Comparison of ENCODE assay signal across 8 cellular contexts in genomic region chr3:56131976-56132590, GRCh38.
DNase-seq lines count a peak whose midpoint lies in the region; ATAC-seq and TF ChIP-seq lines count a peak whose summit lies in the region.

No MANE protein-coding gene starts in this region.

- peaks cover 2% of the 10 kb centered on the region for H3K9me3 Mint-ChIP-seq in WTC11

- ATAC-seq in WTC11: no peak

- CTCF ChIA-PET in HEK293 (lab: Yijun Ruan, JAX): no interaction called here
- CTCF ChIA-PET in WTC11 (lab: Charles Lee): no interaction called here

- peaks cover 46% of the 10 kb centered on the region for H3K4me1 Mint-ChIP-seq in WTC11

- WGBS in spleen, 5 donors: 40 to 74% (median 67%) methylated on average over 3 of the region's 3 CpGs

- no peak overlapping the region for H3K4me3 ChIP-seq in HEK293 (ENCODE audit: low read depth, low read length)
- H3K4me3 ChIP-seq in spleen: no peak overlapping the region
- no peak overlapping the region for H3K4me3 ChIP-seq in Karpas-422 (ENCODE audit: low read length)

- H3K36me3 ChIP-seq in HEK293 (ENCODE audit: control insufficient read depth in 2 of 2, insufficient read depth in 1 of 2, low read length in 2 of 2): no peaks in the 10 kb centered on the region
- no peaks in the 10 kb centered on the region for H3K36me3 ChIP-seq in spleen
- H3K36me3 ChIP-seq in Karpas-422 (ENCODE audit: insufficient read depth, low read length): no peaks in the 10 kb centered on the region

- no peak overlapping the region for H2AFZ ChIP-seq in Karpas-422 (ENCODE audit: low read length)

- TF ChIP-seq POLR2A in spleen (IDR thresholded peaks at IDR 0.05): no peak

- no peaks in the 10 kb centered on the region for H3K27me3 Mint-ChIP-seq in WTC11 (ENCODE audit: low read depth)

- H3K27ac ChIP-seq in HEK293 (ENCODE audit: extremely low read depth, low read depth, low read length): peak overlapping the region; percentile 32; the same call in 1 of the 2 replicates
- no peak overlapping the region for H3K27ac ChIP-seq in spleen
- H3K27ac ChIP-seq in Karpas-422 (ENCODE audit: low read length): no peak overlapping the region

- H3K4me3 Mint-ChIP-seq in WTC11: no peak overlapping the region

- DNase-seq in A172 (ENCODE audit: low spot score): peak; percentile 93
- no peak for DNase-seq in WTC11 (ENCODE audit: low spot score)
- peak; percentile 98 for DNase-seq in iris pigment epithelial cell (ENCODE audit: low read depth)
- DNase-seq in spleen: no peak
- DNase-seq in activated CD8-positive, alpha-beta memory T cell treated with anti-CD3 and anti-CD28 coated beads for 24 hours: no peak
- DNase-seq in GM13976 (ENCODE audit: low spot score): no peak
- DNase-seq in Karpas-422: no peak

- TF ChIP-seq CTCF in HEK293 (tag by site-specific recombination; IDR thresholded peaks at IDR 0.05) (no peak), WTC11 (IDR thresholded peaks at IDR 0.05) (no peak), spleen (IDR thresholded peaks at IDR 0.05 in 8 of 11, conservative IDR thresholded peaks at IDR 0.05 in 3 of 11) (no peak), GM13976 (IDR thresholded peaks at IDR 0.05; ENCODE audit: borderline replicate concordance, control extremely low read depth, extremely low read depth, insufficient read depth, missing control alignments) (no peak)

- in situ Hi-C loops in GM13976 (cut with MboI; ENCODE audit: low sequenced_read_pairs, unreplicated experiment): no loop called here

- H3K4me1 ChIP-seq in HEK293 (ENCODE audit: control insufficient read depth, insufficient read depth, low read length) (peaks cover 7% of the 10 kb centered on the region), spleen (no peaks in the 10 kb centered on the region), Karpas-422 (ENCODE audit: low read length) (no peaks in the 10 kb centered on the region)

- H3K79me2 ChIP-seq in Karpas-422 (ENCODE audit: low read length): no peaks in the 10 kb centered on the region

- H3K4me2 ChIP-seq in Karpas-422 (ENCODE audit: low read depth, low read length, poor library complexity, severe bottlenecking): no peak overlapping the region

- intact Hi-C loops in spleen (cut with DNase I; ENCODE audit: low total_unique reads): no loop called here

- H3K9me3 ChIP-seq in HEK293 (ENCODE audit: control insufficient read depth, insufficient read depth, low read depth, low read length) (no peaks in the 10 kb centered on the region), spleen (no peaks in the 10 kb centered on the region), Karpas-422 (ENCODE audit: low read length) (no peaks in the 10 kb centered on the region)

- H3K9me2 ChIP-seq in Karpas-422 (replicated peaks; ENCODE audit: insufficient read depth, low read length): no peaks in the 10 kb centered on the region

- no peaks in the 10 kb centered on the region for H3K36me3 Mint-ChIP-seq in WTC11

- H3K27me3 ChIP-seq in spleen (replicated peaks in 1 of 7) (no peaks in the 10 kb centered on the region), Karpas-422 (ENCODE audit: low read length) (no peaks in the 10 kb centered on the region)

- H3K9ac ChIP-seq in Karpas-422 (ENCODE audit: low read length): no peak overlapping the region

- POLR2A ChIA-PET in HEK293 (lab: Yijun Ruan, JAX) (no interaction called here), WTC11 (lab: Charles Lee) (interaction anchor here (0.6 kb wide), 1 partner anchor 25 kb away, joined by 3 read pairs; no protein-coding TSS in a partner anchor)

- no peaks in the 10 kb centered on the region for H4K20me1 ChIP-seq in Karpas-422 (ENCODE audit: insufficient read depth, low read depth, low read length)

- H3K27ac Mint-ChIP-seq in WTC11: 0 out of 2 replicates have a peak overlapping the region, but pooled peaks have one; percentile 10

TF ChIP-seq in HEK293, 187 proteins besides CTCF, POLR2A, EP300 and RAD21 (continues in another document):
- peak; percentile 65 for TF ChIP-seq ZSCAN16 (tag by site-specific recombination; IDR thresholded peaks at IDR 0.05)
- peak; percentile 42; the same call in 1 of the 2 replicates for TF ChIP-seq ZNF366 (tag by site-specific recombination; conservative IDR thresholded peaks at IDR 0.05)
- no peak for TF ChIP-seq YY1 (tag by site-specific recombination; IDR thresholded peaks at IDR 0.05)
- no peak for TF ChIP-seq ZNF354C (tag by site-specific recombination; IDR thresholded peaks at IDR 0.05; ENCODE audit: borderline replicate concordance, low read depth)
- TF ChIP-seq ZNF624 (tag by site-specific recombination; IDR thresholded peaks at IDR 0.05): no peak
- TF ChIP-seq ZNF629 (tag by site-specific recombination; IDR thresholded peaks at IDR 0.05): peak; percentile 72
- peak; percentile 62 for TF ChIP-seq SP7 (tag by site-specific recombination; IDR thresholded peaks at IDR 0.05)
- 0 out of 2 replicates have a peak, but pooled peaks have one; percentile 15 for TF ChIP-seq PRDM1 (tag by site-specific recombination; IDR thresholded peaks at IDR 0.05)
- TF ChIP-seq ZNF600 (tag by site-specific recombination; IDR thresholded peaks at IDR 0.05): peak; percentile 19; the same call in 1 of the 2 replicates
- peak; percentile 41 for TF ChIP-seq ZNF660 (tag by site-specific recombination; IDR thresholded peaks at IDR 0.05)
- 0 out of 2 replicates have a peak, but pooled peaks have one; percentile 19 for TF ChIP-seq PRDM10 (tag by site-specific recombination; IDR thresholded peaks at IDR 0.05)

TF ChIP-seq in WTC11, 78 proteins besides CTCF, POLR2A, EP300 and RAD21:
- TF ChIP-seq ZNF121 (CRISPR knock-in tag; IDR thresholded peaks at IDR 0.05): no peak
- TF ChIP-seq NR3C1 (CRISPR knock-in tag; conservative IDR thresholded peaks at IDR 0.05; ENCODE audit: low read depth): no peak
- no peak for TF ChIP-seq CREM (CRISPR knock-in tag; IDR thresholded peaks at IDR 0.05)
- TF ChIP-seq NFYB (CRISPR knock-in tag; conservative IDR thresholded peaks at IDR 0.05; ENCODE audit: low read depth): no peak
- no peak for TF ChIP-seq ATF6 (CRISPR knock-in tag; IDR thresholded peaks at IDR 0.05)

Comparison
In these comparisons a context has a peak if more than half of its experiments do, and no peak if none do; other contexts are left out.
1. DNase-seq: peak in A172 (single experiment) and iris pigment epithelial cell (single experiment); none in WTC11 (single experiment), spleen (single experiment), activated CD8-positive, alpha-beta memory T cell treated with anti-CD3 and anti-CD28 coated beads for 24 hours (single experiment), GM13976 (single experiment) and Karpas-422 (single experiment).